In the genomic region with DNA sequence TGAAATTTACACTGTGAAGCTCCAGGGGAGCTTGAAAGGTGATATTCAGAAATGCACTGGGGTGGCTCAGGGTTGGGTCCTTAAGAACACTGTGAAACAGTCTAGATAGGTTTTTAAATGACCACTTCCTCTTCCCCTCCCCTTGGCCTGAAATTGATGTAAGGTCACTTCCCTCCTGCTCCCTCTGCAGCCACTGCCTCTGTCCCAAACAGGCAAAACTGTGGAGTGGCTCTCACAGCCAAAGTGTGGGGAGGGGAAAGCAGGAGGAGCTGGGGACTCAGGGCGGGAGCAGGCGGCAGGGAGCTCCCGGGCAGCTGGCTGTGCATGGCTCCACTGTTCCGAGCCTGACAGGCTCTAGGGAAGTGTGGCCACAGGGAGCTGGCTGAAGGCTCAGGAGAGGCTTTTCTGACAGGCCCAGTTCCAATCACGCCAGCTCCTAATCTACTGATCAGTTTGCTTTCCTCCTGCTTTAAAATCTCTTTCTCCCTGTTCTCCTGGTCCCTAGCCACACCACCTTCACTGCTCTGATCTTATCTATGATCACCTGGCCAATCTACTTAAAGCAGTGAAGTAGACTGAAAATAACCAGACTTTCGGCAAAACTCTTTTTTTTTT, we compare ENCODE assay signal across 8 cellular contexts. TPM values are rescaled to one million over a fixed set of nuclear protein-coding genes. Genes with fewer than 3 reads are reported as not detected.
DNase-seq lines count a peak whose midpoint lies in the region; ATAC-seq, FAIRE-seq and TF ChIP-seq lines count a peak whose summit lies in the region.

No MANE protein-coding gene starts in this region.

- peak; percentile 38 for ATAC-seq in GM19035 (IDR thresholded peaks at IDR 0.05; ENCODE audit: unreplicated experiment)
- ATAC-seq in HG03565 (IDR thresholded peaks at IDR 0.05; ENCODE audit: unreplicated experiment), result no peak

- 48% methylated on average over 6 of the region's 6 CpGs; no CpG with 5 or more reads in 1 of the 2 experiments for WGBS in H1 (ENCODE audit: extremely low coverage in 1 of 2, insufficient coverage in 1 of 2, insufficient read length in 1 of 2, insufficient replicate concordance in 2 of 2, low coverage in 1 of 2, low lambda C conversion rate in 2 of 2, missing lambda C conversion rate in 1 of 2), 2 experiments

- peak overlapping the region; percentile 10 for H4K91ac ChIP-seq in H1 (replicated peaks; ENCODE audit: insufficient read length, low read length)

- H3K23me2 ChIP-seq in H1 (ENCODE audit: low read depth, low read length), result peaks cover 3% of the 10 kb centered on the region; the same call in 1 of the 2 replicates

- H4K20me1 ChIP-seq in H1 (replicated peaks in 1 of 2; ENCODE audit: control insufficient read depth in 1 of 2, insufficient read depth in 2 of 2, low read length in 2 of 2), result no peaks in the 10 kb centered on the region

- no peaks in the 10 kb centered on the region for H3K9me3 Mint-ChIP-seq in nephron progenitor cell

- no peak overlapping the region for H2AK5ac ChIP-seq in H1 (ENCODE audit: low read depth, low read length)

- no peak overlapping the region for H2BK20ac ChIP-seq in H1 (ENCODE audit: low read length)

- peak overlapping the region in 1 of 2 experiments; percentile 16; a peak in 1 of 4 replicates for H3K4me2 ChIP-seq in H1 (ENCODE audit: insufficient read depth in 1 of 2, low read depth in 2 of 2, low read length in 2 of 2)

- H3K27ac ChIP-seq in H1 (ENCODE audit: low read depth, low read length), result no peak overlapping the region

- peaks cover 21% of the 10 kb centered on the region for H3K4me1 Mint-ChIP-seq in nephron progenitor cell

- no peak overlapping the region for H3K4me3 ChIP-seq in H1 (ENCODE audit: extremely low read depth in 1 of 4, insufficient read depth in 2 of 4, low read depth in 3 of 4, low read length in 4 of 4)

- CTCF ChIA-PET in H1 (lab: Charles Lee; ENCODE audit: partially characterized antibody), result interaction anchor here (0.5 to 43.8 kb wide), 64 partner anchors 6 to 1856 kb away, joined by 3 to 929 read pairs (median 4); a partner anchor contains a TSS

- no peak overlapping the region for H4K5ac ChIP-seq in H1 (ENCODE audit: insufficient read length, low read depth, low read length)

- peak overlapping the region; percentile 77 for H3K27ac Mint-ChIP-seq in nephron progenitor cell

- H2BK5ac ChIP-seq in H1 (ENCODE audit: low read depth, low read length), result peak overlapping the region; percentile 66; the same call in 1 of the 2 replicates

- no peak for TF ChIP-seq POLR2A in H1 (IDR thresholded peaks at IDR 0.05; ENCODE audit: control extremely low read depth in 1 of 2, low read depth in 2 of 2, low read length in 2 of 2)

- no peaks in the 10 kb centered on the region for H3K36me3 ChIP-seq in H1 (ENCODE audit: control insufficient read depth in 2 of 4, insufficient read depth in 4 of 4, low read length in 3 of 4)

- H3K56ac ChIP-seq in H1 (replicated peaks; ENCODE audit: insufficient read length, low read depth, low read length), result no peak overlapping the region

- no peak overlapping the region for H3K4ac ChIP-seq in H1 (replicated peaks; ENCODE audit: insufficient read length, low read depth, low read length)

- no peak overlapping the region for H2BK15ac ChIP-seq in H1 (ENCODE audit: low read length)

- DNase-seq in MV-4-11 (lab: John Stamatoyannopoulos, UW) (peak; percentile 84), H1 (ENCODE audit: low read depth in 1 of 2, low spot score in 2 of 2) (no peak), nephron progenitor cell (peak; percentile 56), NCI-H2107 treated with DMSO at 0.1 percent for 48 hours (lab: John Stamatoyannopoulos, UW; ENCODE audit: unreplicated experiment) (no peak), T-helper 9 cell (no peak)
- no peak for DNase-seq in stimulated activated CD4-positive, alpha-beta T cell treated with anti-CD3 and anti-CD28 coated beads, Interleukin-2, amount 100 ng/mL, for 24 hours

- peak overlapping the region; percentile 19 for H2BK120ac ChIP-seq in H1 (replicated peaks; ENCODE audit: low read depth, low read length)

- H3K18ac ChIP-seq in H1 (ENCODE audit: extremely low read depth, low read length), result peak overlapping the region; percentile 71; the same call in 1 of the 2 replicates

- FAIRE-seq in H1 (lab: Jason Lieb, UNC), result no peak

- no peaks in the 10 kb centered on the region for H3K9me3 ChIP-seq in H1 (ENCODE audit: insufficient read depth in 2 of 2, low read depth in 1 of 2, low read length in 1 of 2)

- TF ChIP-seq RAD21 in H1 (IDR thresholded peaks at IDR 0.05 in 1 of 2, conservative IDR thresholded peaks at IDR 0.05 in 1 of 2; ENCODE audit: low read depth in 2 of 2, low read length in 2 of 2), result no peak

- no peaks in the 10 kb centered on the region for H3K79me1 ChIP-seq in H1 (ENCODE audit: low read depth, low read length)

- peak overlapping the region; percentile 68; the same call in 1 of the 2 replicates for H2BK12ac ChIP-seq in H1 (ENCODE audit: low read depth, low read length)

- peak overlapping the region; percentile 39 for H3K4me3 Mint-ChIP-seq in nephron progenitor cell

- no peak overlapping the region for H3K23ac ChIP-seq in H1 (ENCODE audit: insufficient read length)

- peaks cover 43% of the 10 kb centered on the region for H3K27me3 Mint-ChIP-seq in nephron progenitor cell (ENCODE audit: low read depth, poor library complexity)

- no peak overlapping the region; the same call in 1 of the 2 replicates for H4K8ac ChIP-seq in H1 (ENCODE audit: extremely low read depth, insufficient read depth, low read length)

- H3K79me2 ChIP-seq in H1 (ENCODE audit: control insufficient read depth in 1 of 2, insufficient read depth in 2 of 2, low read length in 2 of 2), result no peaks in the 10 kb centered on the region

- POLR2A ChIA-PET in H1 (lab: Charles Lee; ENCODE audit: partially characterized antibody), result interaction anchor here (1.0 to 6.3 kb wide), 9 partner anchors 10 to 331 kb away, joined by 3 to 52 read pairs (median 4); a partner anchor contains a TSS

- H2AFZ ChIP-seq in H1 (ENCODE audit: low read length), result peak overlapping the region; percentile 72; the same call in 1 of the 2 replicates

- H3K4me1 ChIP-seq in H1 (replicated peaks in 1 of 4; ENCODE audit: control insufficient read depth in 3 of 4, insufficient read depth in 4 of 4, low read length in 3 of 4), result peaks cover 3 to 5% (median 5%) of the 10 kb centered on the region in 4 experiments; a peak in 6 of 7 replicates

- H3K14ac ChIP-seq in H1 (ENCODE audit: insufficient read length), result no peak overlapping the region

- peaks cover under 1 to 18% (median 12%) of the 10 kb centered on the region in 4 experiments for H3K27me3 ChIP-seq in H1 (replicated peaks in 1 of 4; ENCODE audit: control insufficient read depth in 3 of 4, extremely low read depth in 1 of 4, insufficient read depth in 3 of 4, low read length in 3 of 4)

- TF ChIP-seq EP300 in H1 (IDR thresholded peaks at IDR 0.05; ENCODE audit: borderline replicate concordance in 1 of 2, low read depth in 2 of 2, low read length in 2 of 2), result no peak

- H3K36me3 Mint-ChIP-seq in nephron progenitor cell (ENCODE audit: low read depth), result no peaks in the 10 kb centered on the region

- H3K9ac ChIP-seq in H1 (replicated peaks in 1 of 4; ENCODE audit: extremely low read depth in 1 of 4, low read depth in 3 of 4, low read length in 3 of 4), result no peak overlapping the region

- TF ChIP-seq CTCF in H1 (IDR thresholded peaks at IDR 0.05; ENCODE audit: control extremely low read depth in 1 of 3, insufficient read depth in 1 of 3, low read depth in 1 of 3, low read length in 3 of 3) (no peak), nephron progenitor cell (IDR thresholded peaks at IDR 0.05) (no peak)

TF ChIP-seq in H1, 55 proteins besides CTCF, POLR2A, EP300 and RAD21 (continues in another document):
- TF ChIP-seq KDM4A (IDR thresholded peaks at IDR 0.05; ENCODE audit: low read depth, low read length, severe bottlenecking) (no peak), POLR2AphosphoS5 (IDR thresholded peaks at IDR 0.05; ENCODE audit: low read depth, low read length) (no peak), NANOG (IDR thresholded peaks at IDR 0.05; ENCODE audit: insufficient read depth, low read depth, low read length, poor library complexity, severe bottlenecking) (no peak), TAF1 (IDR thresholded peaks at IDR 0.05; ENCODE audit: low read depth, low read length) (0 out of 2 replicates have a peak, but pooled peaks have one; percentile 9)
- TF ChIP-seq, protein P1, sequence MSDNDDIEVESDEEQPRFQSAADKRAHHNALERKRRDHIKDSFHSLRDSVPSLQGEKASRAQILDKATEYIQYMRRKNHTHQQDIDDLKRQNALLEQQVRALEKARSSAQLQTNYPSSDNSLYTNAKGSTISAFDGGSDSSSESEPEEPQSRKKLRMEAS (IDR thresholded peaks at IDR 0.05), result no peak

RNA-seq across cellular contexts. Expression of a gene that starts 5.1 kb away (rescaled TPM):
- 22.3 and 24.1 TPM in 2 replicates for total RNA-seq in H1 (2021; fragmentation: NEBNext Ultra II Directional; extraction: Animal tissue kit (Norgen Biotek cat#: 25700))
- polyA plus RNA-seq in H1 (2011; rRNA removed), result 13.2 and 14.2 TPM in 2 replicates
- 13.4 TPM for polyA plus RNA-seq in H1 (2011; cell fraction: cytosol; rRNA removed)
- 14.7 TPM for polyA plus RNA-seq in H1 (2011; cell fraction: nucleus; rRNA removed)
- polyA plus RNA-seq in H1 (2012, experiment 1 of 2), result 12.4 to 15.0 TPM (median 13.8 TPM) in 4 replicates
- 20.3 TPM for polyA plus RNA-seq in H1 (2012, experiment 2 of 2)
- polyA plus RNA-seq in H1 (2013, experiment 1 of 2), result 15.9 TPM
- 15.4 TPM for polyA plus RNA-seq in H1 (2013, experiment 2 of 2)
- 10.5 and 12.6 TPM in 2 replicates for polyA minus RNA-seq in H1 (2011; rRNA and poly(A)+ RNA removed)
- 9.5 TPM for polyA minus RNA-seq in H1 (2011; cell fraction: cytosol; rRNA and poly(A)+ RNA removed)
- 9.3 TPM for polyA minus RNA-seq in H1 (2011; cell fraction: nucleus; rRNA and poly(A)+ RNA removed)

RNA-seq across cellular contexts. Expression of a gene that starts 26.9 kb away (rescaled TPM):
- 42.7 and 43.6 TPM in 2 replicates for total RNA-seq in H1 (2021; fragmentation: NEBNext Ultra II Directional; extraction: Animal tissue kit (Norgen Biotek cat#: 25700))
- 9.9 and 12.2 TPM in 2 replicates for polyA plus RNA-seq in H1 (2011; rRNA removed)
- polyA plus RNA-seq in H1 (2011; cell fraction: cytosol; rRNA removed), result 6.1 TPM
- 21.8 TPM for polyA plus RNA-seq in H1 (2011; cell fraction: nucleus; rRNA removed)
- polyA plus RNA-seq in H1 (2012, experiment 1 of 2), result 18.4 to 24.2 TPM (median 23.3 TPM) in 4 replicates
- 6.4 TPM for polyA plus RNA-seq in H1 (2012, experiment 2 of 2)
- polyA plus RNA-seq in H1 (2013, experiment 1 of 2), result 16.4 TPM
- polyA plus RNA-seq in H1 (2013, experiment 2 of 2), result 14.6 TPM
- polyA minus RNA-seq in H1 (2011; rRNA and poly(A)+ RNA removed), result 23.8 and 26.1 TPM in 2 replicates
- 24.7 TPM for polyA minus RNA-seq in H1 (2011; cell fraction: cytosol; rRNA and poly(A)+ RNA removed)
- polyA minus RNA-seq in H1 (2011; cell fraction: nucleus; rRNA and poly(A)+ RNA removed), result 27.6 TPM

RNA-seq across cellular contexts. Expression of a gene that starts 43.0 kb away (rescaled TPM):
- total RNA-seq in H1 (2021; fragmentation: NEBNext Ultra II Directional; extraction: Animal tissue kit (Norgen Biotek cat#: 25700)), result 27.5 and 27.7 TPM in 2 replicates
- 25.5 and 42.8 TPM in 2 replicates for polyA plus RNA-seq in H1 (2011; rRNA removed)
- 54.2 TPM for polyA plus RNA-seq in H1 (2011; cell fraction: cytosol; rRNA removed)
- 49.9 TPM for polyA plus RNA-seq in H1 (2011; cell fraction: nucleus; rRNA removed)
- 20.2 to 38.8 TPM (median 34.1 TPM) in 4 replicates for polyA plus RNA-seq in H1 (2012, experiment 1 of 2)
- polyA plus RNA-seq in H1 (2012, experiment 2 of 2), result 27.9 TPM
- 10.0 TPM for polyA plus RNA-seq in H1 (2013, experiment 1 of 2)
- polyA plus RNA-seq in H1 (2013, experiment 2 of 2), result 11.0 TPM
- polyA minus RNA-seq in H1 (2011; rRNA and poly(A)+ RNA removed), result 10.2 and 11.8 TPM in 2 replicates
- polyA minus RNA-seq in H1 (2011; cell fraction: cytosol; rRNA and poly(A)+ RNA removed), result 26.1 TPM
- polyA minus RNA-seq in H1 (2011; cell fraction: nucleus; rRNA and poly(A)+ RNA removed), result 40.8 TPM

Comparison
In these comparisons a context has a peak if more than half of its experiments do, and no peak if none do; other contexts are left out.
1. DNase-seq: peak in MV-4-11 (single experiment) and nephron progenitor cell (single experiment); none in H1 (0 of 2), stimulated activated CD4-positive, alpha-beta T cell treated with anti-CD3 and anti-CD28 coated beads, Interleukin-2, amount 100 ng/mL, for 24 hours (0 of 2), NCI-H2107 treated with DMSO at 0.1 percent for 48 hours (single experiment) and T-helper 9 cell (single experiment).